In genomic region chr6:168161371-168161750, GRCh38 we compare ENCODE assay signal across 13 cellular contexts.
A peak's percentile ranks its signal among the peaks of the same experiment; 100 is the strongest.
DNase-seq lines count a peak whose midpoint lies in the region; ATAC-seq and TF ChIP-seq lines count a peak whose summit lies in the region.
"Had no signal": no experiment of that assay in that cellular context is flagged by ENCODE, and none has a peak within 500 bp of the region (broad histone marks: within the 10 kb centered on the region; RNA-seq: fewer than 3 reads in every experiment).

No MANE protein-coding gene starts in this region.

- H3K27me3 Mint-ChIP-seq in stimulated activated naive CD8-positive, alpha-beta T cell treated with anti-CD3 and anti-CD28 coated beads, Interleukin-15, amount 100 ng/mL, for 72 hours: peaks cover 44% of the 10 kb centered on the region

- H3K27ac Mint-ChIP-seq in stimulated activated naive CD8-positive, alpha-beta T cell treated with anti-CD3 and anti-CD28 coated beads, Interleukin-15, amount 100 ng/mL, for 72 hours: peak overlapping the region in 1 of 2 donors; percentile 59
- H3K27ac Mint-ChIP-seq: CD4-positive, CD25-positive, alpha-beta regulatory T cell had no signal

- no peak overlapping the region for H3K4me3 Mint-ChIP-seq in stimulated activated naive CD8-positive, alpha-beta T cell treated with anti-CD3 and anti-CD28 coated beads, Interleukin-15, amount 100 ng/mL, for 72 hours
- H3K4me3 Mint-ChIP-seq: CD4-positive, CD25-positive, alpha-beta regulatory T cell had no signal

- H3K4me1 ChIP-seq in aorta (ENCODE audit: control insufficient read depth in 1 of 2, insufficient read depth in 2 of 2, low read length in 2 of 2): no peaks in the 10 kb centered on the region
- H3K4me1 ChIP-seq: BLaER1 treated with 17β-estradiol and CSF1 and Interleukin-3, amounts not matched to agents 10 nM and 100 nM had no signal

- H3K9me3 ChIP-seq in aorta (ENCODE audit: control insufficient read depth, low read length): no peaks in the 10 kb centered on the region

- no peaks in the 10 kb centered on the region for H3K36me3 ChIP-seq in aorta (ENCODE audit: control insufficient read depth in 1 of 2, insufficient read depth in 2 of 2, low read length in 1 of 2)
- H3K36me3 ChIP-seq: BLaER1 treated with 17β-estradiol and CSF1 and Interleukin-3, amounts not matched to agents 10 nM and 100 nM had no signal

- no peaks in the 10 kb centered on the region for H3K4me1 Mint-ChIP-seq in stimulated activated naive CD8-positive, alpha-beta T cell treated with anti-CD3 and anti-CD28 coated beads, Interleukin-15, amount 100 ng/mL, for 72 hours
- H3K4me1 Mint-ChIP-seq: CD4-positive, CD25-positive, alpha-beta regulatory T cell had no signal

- intact Hi-C loops in aorta (cut with DNase I): no loop called here

- H3K4me3 ChIP-seq in coronary artery (no peak overlapping the region), aorta (ENCODE audit: low read length in 2 of 2) (no peak overlapping the region)
- H3K4me3 ChIP-seq: BLaER1 treated with 17β-estradiol and CSF1 and Interleukin-3, amounts not matched to agents 10 nM and 100 nM had no signal

- H3K27ac ChIP-seq in coronary artery: no peak overlapping the region
- H3K27ac ChIP-seq in aorta (ENCODE audit: low read depth in 1 of 2, low read length in 2 of 2): no peak overlapping the region
- H3K27ac ChIP-seq: BLaER1 treated with 17β-estradiol and CSF1 and Interleukin-3, amounts not matched to agents 10 nM and 100 nM had no signal

- H3K27me3 ChIP-seq in aorta (ENCODE audit: control insufficient read depth in 1 of 2, insufficient read depth in 2 of 2, low read length in 1 of 2): no peaks in the 10 kb centered on the region

- no peak for TF ChIP-seq CTCF in coronary artery (IDR thresholded peaks at IDR 0.05)

- peak; percentile 37 for ATAC-seq in stimulated activated naive CD8-positive, alpha-beta T cell treated with anti-CD3 and anti-CD28 coated beads, Interleukin-15, amount 100 ng/mL, for 72 hours
- no peak for ATAC-seq in stimulated activated naive CD8-positive, alpha-beta T cell treated with anti-CD3 and anti-CD28 coated beads, Interleukin-15, Interleukin-2, amounts not matched to agents 100 U/mL and 50 U/mL, for 24 hours
- ATAC-seq in aorta (ENCODE audit: low FRiP score) (peak; percentile 5), HG03025 (IDR thresholded peaks at IDR 0.05; ENCODE audit: low FRiP score, unreplicated experiment) (no peak)

- DNase-seq in stimulated activated naive CD8-positive, alpha-beta T cell treated with anti-CD3 and anti-CD28 coated beads, Interleukin-15, amount 100 ng/mL, for 72 hours: no peak
- no peak for DNase-seq in stimulated activated naive CD8-positive, alpha-beta T cell treated with anti-CD3 and anti-CD28 coated beads, Interleukin-15, Interleukin-2, amounts not matched to agents 100 U/mL and 50 U/mL, for 24 hours
- DNase-seq in coronary artery (ENCODE audit: low spot score) (peak; percentile 65), mucosa of gallbladder (ENCODE audit: low spot score) (peak; percentile 8), aorta (no peak), SIG-M5 treated with dmso at 0.1 percent for 504 hours (lab: John Stamatoyannopoulos, UW; ENCODE audit: unreplicated experiment) (no peak), cerebellar nuclear complex (lab: John Stamatoyannopoulos, UW) (no peak)
- DNase-seq: ACHN; CD4-positive, CD25-positive, alpha-beta regulatory T cell; DMS53; GF-D8 had no signal

- WGBS in aorta, 2 donors: 96% methylated on average over 16 of the region's 16 CpGs

- H3K9me3 Mint-ChIP-seq in stimulated activated naive CD8-positive, alpha-beta T cell treated with anti-CD3 and anti-CD28 coated beads, Interleukin-15, amount 100 ng/mL, for 72 hours: no peaks in the 10 kb centered on the region

Comparison
In these comparisons a context has a peak if more than half of its experiments do, and no peak if none do; other contexts are left out.
1. ATAC-seq: peak in stimulated activated naive CD8-positive, alpha-beta T cell treated with anti-CD3 and anti-CD28 coated beads, Interleukin-15, amount 100 ng/mL, for 72 hours (single experiment) and aorta (single experiment); none in stimulated activated naive CD8-positive, alpha-beta T cell treated with anti-CD3 and anti-CD28 coated beads, Interleukin-15, Interleukin-2, amounts not matched to agents 100 U/mL and 50 U/mL, for 24 hours (single experiment) and HG03025 (single experiment).
2. DNase-seq: peak in coronary artery (single experiment) and mucosa of gallbladder (single experiment); none in stimulated activated naive CD8-positive, alpha-beta T cell treated with anti-CD3 and anti-CD28 coated beads, Interleukin-15, amount 100 ng/mL, for 72 hours (0 of 2), stimulated activated naive CD8-positive, alpha-beta T cell treated with anti-CD3 and anti-CD28 coated beads, Interleukin-15, Interleukin-2, amounts not matched to agents 100 U/mL and 50 U/mL, for 24 hours (single experiment), aorta (0 of 2), SIG-M5 treated with dmso at 0.1 percent for 504 hours (single experiment) and cerebellar nuclear complex (0 of 2).